Comparison of ENCODE assay signal across 23 cellular contexts in the genomic region with DNA sequence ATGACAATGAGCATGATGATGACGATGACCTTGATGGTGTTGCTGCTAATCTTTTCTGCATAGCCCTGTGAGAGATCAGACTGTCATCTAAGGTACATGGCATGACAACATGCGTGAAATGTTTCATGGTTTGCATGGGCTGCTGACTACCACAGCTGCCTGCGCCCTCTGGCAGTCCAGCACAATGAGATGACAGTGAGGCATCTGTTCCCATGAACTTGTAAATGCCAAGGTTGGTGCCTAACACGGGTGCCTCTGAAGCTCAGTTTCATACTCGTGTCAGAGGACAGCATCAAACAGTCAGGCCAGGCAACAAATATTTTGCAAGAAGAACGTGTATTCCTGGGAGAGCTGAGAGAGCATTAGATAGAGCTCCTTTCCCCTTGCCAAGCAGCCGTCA.
DNase-seq lines count a peak whose midpoint lies in the region; ATAC-seq, FAIRE-seq and TF ChIP-seq lines count a peak whose summit lies in the region.
"Had no signal": no experiment of that assay in that cellular context is flagged by ENCODE, and none has a peak within 500 bp of the region (broad histone marks: within the 10 kb centered on the region; RNA-seq: fewer than 3 reads in every experiment).

No MANE protein-coding gene starts in this region.

- no peak for TF ChIP-seq CTCF in HepG2 (CRISPR knock-in tag; IDR thresholded peaks at IDR 0.05)
- TF ChIP-seq CTCF in right lobe of liver (IDR thresholded peaks at IDR 0.05): no peak
- TF ChIP-seq CTCF in neural progenitor cell (IDR thresholded peaks at IDR 0.05): no peak
- TF ChIP-seq CTCF in natural killer cell (IDR thresholded peaks at IDR 0.05): no peak

- H3K9ac ChIP-seq in HepG2 (ENCODE audit: insufficient read depth, low read depth, low read length): no peak overlapping the region
- H3K9ac ChIP-seq in neural progenitor cell: no peak overlapping the region
- H3K9ac ChIP-seq: BLaER1 treated with 17β-estradiol and CSF1 and Interleukin-3, amounts not matched to agents 10 nM and 100 nM had no signal

- no peak overlapping the region for H3K4me3 Mint-ChIP-seq in neural progenitor cell
- H3K4me3 Mint-ChIP-seq in activated naive CD8-positive, alpha-beta T cell treated with anti-CD3 and anti-CD28 coated beads for 36 hours: no peak overlapping the region
- no peak overlapping the region for H3K4me3 Mint-ChIP-seq in natural killer cell
- H3K4me3 Mint-ChIP-seq: CD14-positive monocyte; CD4-positive, alpha-beta T cell; CD8-positive, alpha-beta memory T cell; GM23338; H9 had no signal

- no peaks in the 10 kb centered on the region for H3K36me3 ChIP-seq in HepG2 (replicated peaks in 1 of 2; ENCODE audit: control insufficient read depth in 1 of 2, insufficient read depth in 2 of 2, low read length in 2 of 2)
- no peaks in the 10 kb centered on the region for H3K36me3 ChIP-seq in right lobe of liver
- H3K36me3 ChIP-seq in neural progenitor cell: no peaks in the 10 kb centered on the region
- H3K36me3 ChIP-seq: BE2C; BLaER1 treated with 17β-estradiol and CSF1 and Interleukin-3, amounts not matched to agents 10 nM and 100 nM had no signal

- H4K20me1 ChIP-seq in HepG2 (ENCODE audit: insufficient read depth, low read length): no peaks in the 10 kb centered on the region
- peaks cover 4% of the 10 kb centered on the region for H4K20me1 ChIP-seq in neural progenitor cell (ENCODE audit: low read depth)
- H4K20me1 ChIP-seq: BLaER1 treated with 17β-estradiol and CSF1 and Interleukin-3, amounts not matched to agents 10 nM and 100 nM had no signal

- peak overlapping the region; percentile 18 for H3K27ac Mint-ChIP-seq in neural progenitor cell
- H3K27ac Mint-ChIP-seq in activated naive CD8-positive, alpha-beta T cell treated with anti-CD3 and anti-CD28 coated beads for 36 hours: no peak overlapping the region
- no peak overlapping the region for H3K27ac Mint-ChIP-seq in natural killer cell
- H3K27ac Mint-ChIP-seq: CD14-positive monocyte; CD4-positive, alpha-beta T cell; CD8-positive, alpha-beta memory T cell; GM23338; H9 had no signal

- H3K27me3 Mint-ChIP-seq in neural progenitor cell (ENCODE audit: insufficient read depth, low read depth) (peaks cover 5% of the 10 kb centered on the region), natural killer cell (ENCODE audit: low read depth in 2 of 2) (peaks cover 0 to 3% of the 10 kb centered on the region in 2 donors)
- H3K27me3 Mint-ChIP-seq in activated naive CD8-positive, alpha-beta T cell treated with anti-CD3 and anti-CD28 coated beads for 36 hours: peaks cover 5% of the 10 kb centered on the region

- H3K4me1 Mint-ChIP-seq in neural progenitor cell (peaks cover 18% of the 10 kb centered on the region), natural killer cell (no peaks in the 10 kb centered on the region)
- no peaks in the 10 kb centered on the region for H3K4me1 Mint-ChIP-seq in activated naive CD8-positive, alpha-beta T cell treated with anti-CD3 and anti-CD28 coated beads for 36 hours
- H3K4me1 Mint-ChIP-seq: CD14-positive monocyte; CD8-positive, alpha-beta memory T cell had no signal

- no peak overlapping the region for H3K4me2 ChIP-seq in HepG2 (ENCODE audit: low read depth, low read length)
- no peak overlapping the region for H3K4me2 ChIP-seq in neural progenitor cell
- H3K4me2 ChIP-seq: BLaER1 treated with 17β-estradiol and CSF1 and Interleukin-3, amounts not matched to agents 10 nM and 100 nM; GM23338 had no signal

- in situ Hi-C loops in HepG2 (cut with HindIII; ENCODE audit: extremely low pct_ligation_motif_present, low pct_unique_long_range_greater_than_20kb): no loop called here

- TF ChIP-seq RAD21 in HepG2 (CRISPR knock-in tag; IDR thresholded peaks at IDR 0.05): no peak

- CTCF ChIA-PET in HepG2 (lab: Yijun Ruan, JAX; ENCODE audit: low intra/inter-chr PET ratio, low total read pairs): no interaction called here

- intact Hi-C loops in HepG2 (cut with micrococcal nuclease; ENCODE audit: unreplicated experiment) (no loop called here), right lobe of liver (cut with DNase I) (no loop called here), natural killer cell (cut with micrococcal nuclease) (no loop called here)

- 8% methylated on average over 7 of the region's 7 CpGs for WGBS in HepG2 (ENCODE audit: low lambda C conversion rate)
- 47% methylated on average over 3 of the region's 7 CpGs for WGBS in right lobe of liver (ENCODE audit: insufficient coverage, low coverage, low lambda C conversion rate, missing lambda C conversion rate)

- H3K4me3 ChIP-seq in HepG2 (replicated peaks in 1 of 3; ENCODE audit: insufficient read depth in 1 of 3, low read depth in 2 of 3, low read length in 3 of 3) (no peak overlapping the region), right lobe of liver (no peak overlapping the region), neural progenitor cell (no peak overlapping the region)
- H3K4me3 ChIP-seq: BLaER1 treated with 17β-estradiol and CSF1 and Interleukin-3, amounts not matched to agents 10 nM and 100 nM; GM12878; GM23338 had no signal

- H3K4me1 ChIP-seq in HepG2 (ENCODE audit: insufficient read depth, low read length) (peaks cover 8% of the 10 kb centered on the region), right lobe of liver (no peaks in the 10 kb centered on the region), neural progenitor cell (peaks cover 8% of the 10 kb centered on the region)
- H3K4me1 ChIP-seq: BE2C; BLaER1 treated with 17β-estradiol and CSF1 and Interleukin-3, amounts not matched to agents 10 nM and 100 nM had no signal

- no peak for FAIRE-seq in HepG2 (lab: Jason Lieb, UNC)
- FAIRE-seq: A204.1, D721Med, GM12878 had no signal

- TF ChIP-seq POLR2A in HepG2 (IDR thresholded peaks at IDR 0.05; ENCODE audit: insufficient read depth in 1 of 2, low read depth in 2 of 2, low read length in 2 of 2): no peak
- TF ChIP-seq POLR2A in right lobe of liver (IDR thresholded peaks at IDR 0.05): no peak

- TF ChIP-seq EP300 in HepG2 (IDR thresholded peaks at IDR 0.05; ENCODE audit: low read depth in 2 of 2, low read length in 2 of 2) (no peak), HepG2 (CRISPR knock-in tag; IDR thresholded peaks at IDR 0.05; ENCODE audit: borderline replicate concordance) (no peak)

- no TSS peak for BruUV-seq in HepG2 (replicated peaks; lab: Mats Ljungman, UMichigan)

- POLR2A ChIA-PET in HepG2 (lab: Yijun Ruan, JAX): no interaction called here

- ATAC-seq in HepG2 (no peak), right lobe of liver (no peak), natural killer cell (no peak)
- ATAC-seq: GM12878 had no signal

- no peaks in the 10 kb centered on the region for H3F3A ChIP-seq in neural progenitor cell (ENCODE audit: low read depth)

- no peaks in the 10 kb centered on the region for H3K9me3 Mint-ChIP-seq in neural progenitor cell
- no peaks in the 10 kb centered on the region for H3K9me3 Mint-ChIP-seq in activated naive CD8-positive, alpha-beta T cell treated with anti-CD3 and anti-CD28 coated beads for 36 hours
- H3K9me3 Mint-ChIP-seq in natural killer cell: no peaks in the 10 kb centered on the region
- H3K9me3 Mint-ChIP-seq: CD4-positive, alpha-beta T cell; CD8-positive, alpha-beta memory T cell; GM23338; H9 had no signal

- H2AFZ ChIP-seq in HepG2 (ENCODE audit: low read length): no peak overlapping the region
- no peak overlapping the region for H2AFZ ChIP-seq in neural progenitor cell (replicated peaks)
- H2AFZ ChIP-seq: GM23338 had no signal

- no peak for DNase-seq in HepG2 (ENCODE audit: low spot score)
- DNase-seq in right lobe of liver: no peak
- no peak for DNase-seq in neural progenitor cell (ENCODE audit: low spot score)
- DNase-seq in retina: peak; percentile 45
- peak; percentile 58 for DNase-seq in superior temporal gyrus (ENCODE audit: extremely low spot score)
- DNase-seq in activated CD4-positive, alpha-beta T cell treated with anti-CD3 and anti-CD28 coated beads for 1 hour: no peak
- DNase-seq in activated naive CD8-positive, alpha-beta T cell treated with anti-CD3 and anti-CD28 coated beads for 36 hours: no peak
- no peak for DNase-seq in natural killer cell
- DNase-seq: BE2C; CD8-positive, alpha-beta memory T cell; DMS 273 treated with DMSO at 0.1 percent for 48 hours; DMS79; EL; GDM1 had no signal

- H3K36me3 Mint-ChIP-seq in neural progenitor cell: no peaks in the 10 kb centered on the region
- no peaks in the 10 kb centered on the region for H3K36me3 Mint-ChIP-seq in activated naive CD8-positive, alpha-beta T cell treated with anti-CD3 and anti-CD28 coated beads for 36 hours
- H3K36me3 Mint-ChIP-seq in natural killer cell: no peaks in the 10 kb centered on the region
- H3K36me3 Mint-ChIP-seq: CD14-positive monocyte; CD8-positive, alpha-beta memory T cell had no signal

- H3K27ac ChIP-seq in HepG2 (ENCODE audit: extremely low read length, insufficient read depth, low read length): no peak overlapping the region
- no peak overlapping the region for H3K27ac ChIP-seq in right lobe of liver
- no peak overlapping the region for H3K27ac ChIP-seq in neural progenitor cell
- H3K27ac ChIP-seq: 22Rv1; BLaER1 treated with 17β-estradiol and CSF1 and Interleukin-3, amounts not matched to agents 10 nM and 100 nM had no signal

- H3K9me3 ChIP-seq in HepG2 (ENCODE audit: low read length) (no peaks in the 10 kb centered on the region), right lobe of liver (no peaks in the 10 kb centered on the region), neural progenitor cell (ENCODE audit: low read depth) (no peaks in the 10 kb centered on the region)
- H3K9me3 ChIP-seq: BE2C; BLaER1 treated with 17β-estradiol and CSF1 and Interleukin-3, amounts not matched to agents 10 nM and 100 nM had no signal

- no peaks in the 10 kb centered on the region for H3K27me3 ChIP-seq in HepG2 (ENCODE audit: control insufficient read depth in 1 of 2, insufficient read depth in 2 of 2, low read length in 2 of 2)
- H3K27me3 ChIP-seq in right lobe of liver: no peaks in the 10 kb centered on the region
- no peaks in the 10 kb centered on the region for H3K27me3 ChIP-seq in neural progenitor cell
- H3K27me3 ChIP-seq: BE2C; BLaER1 treated with 17β-estradiol and CSF1 and Interleukin-3, amounts not matched to agents 10 nM and 100 nM had no signal

- H3K79me2 ChIP-seq in HepG2 (ENCODE audit: insufficient read depth, low read length): no peaks in the 10 kb centered on the region
- no peaks in the 10 kb centered on the region for H3K79me2 ChIP-seq in neural progenitor cell (ENCODE audit: low read depth)

TF ChIP-seq in HepG2, 621 proteins besides CTCF, POLR2A, EP300 and RAD21 (continues in another document):
- TF ChIP-seq ZNF652 (CRISPR knock-in tag; IDR thresholded peaks at IDR 0.05; ENCODE audit: borderline replicate concordance, low read depth) (no peak), CREB1 (IDR thresholded peaks at IDR 0.05) (peak; percentile 65; the same call in 1 of the 2 replicates), CREB1 (CRISPR knock-in tag; IDR thresholded peaks at IDR 0.05) (no peak)
- TF ChIP-seq, protein P1, sequence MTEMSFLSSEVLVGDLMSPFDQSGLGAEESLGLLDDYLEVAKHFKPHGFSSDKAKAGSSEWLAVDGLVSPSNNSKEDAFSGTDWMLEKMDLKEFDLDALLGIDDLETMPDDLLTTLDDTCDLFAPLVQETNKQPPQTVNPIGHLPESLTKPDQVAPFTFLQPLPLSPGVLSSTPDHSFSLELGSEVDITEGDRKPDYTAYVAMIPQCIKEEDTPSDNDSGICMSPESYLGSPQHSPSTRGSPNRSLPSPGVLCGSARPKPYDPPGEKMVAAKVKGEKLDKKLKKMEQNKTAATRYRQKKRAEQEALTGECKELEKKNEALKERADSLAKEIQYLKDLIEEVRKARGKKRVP (CRISPR knock-in tag; IDR thresholded peaks at IDR 0.05): no peak

Comparison
In these comparisons a context has a peak if more than half of its experiments do, and no peak if none do; other contexts are left out.
1. DNase-seq: peak in retina (single experiment) and superior temporal gyrus (single experiment); none in HepG2 (single experiment), right lobe of liver (0 of 3), neural progenitor cell (single experiment), activated CD4-positive, alpha-beta T cell treated with anti-CD3 and anti-CD28 coated beads for 1 hour (single experiment), activated naive CD8-positive, alpha-beta T cell treated with anti-CD3 and anti-CD28 coated beads for 36 hours (single experiment) and natural killer cell (single experiment).